Comparison of ENCODE assay signal across 8 cellular contexts in the genomic region with DNA sequence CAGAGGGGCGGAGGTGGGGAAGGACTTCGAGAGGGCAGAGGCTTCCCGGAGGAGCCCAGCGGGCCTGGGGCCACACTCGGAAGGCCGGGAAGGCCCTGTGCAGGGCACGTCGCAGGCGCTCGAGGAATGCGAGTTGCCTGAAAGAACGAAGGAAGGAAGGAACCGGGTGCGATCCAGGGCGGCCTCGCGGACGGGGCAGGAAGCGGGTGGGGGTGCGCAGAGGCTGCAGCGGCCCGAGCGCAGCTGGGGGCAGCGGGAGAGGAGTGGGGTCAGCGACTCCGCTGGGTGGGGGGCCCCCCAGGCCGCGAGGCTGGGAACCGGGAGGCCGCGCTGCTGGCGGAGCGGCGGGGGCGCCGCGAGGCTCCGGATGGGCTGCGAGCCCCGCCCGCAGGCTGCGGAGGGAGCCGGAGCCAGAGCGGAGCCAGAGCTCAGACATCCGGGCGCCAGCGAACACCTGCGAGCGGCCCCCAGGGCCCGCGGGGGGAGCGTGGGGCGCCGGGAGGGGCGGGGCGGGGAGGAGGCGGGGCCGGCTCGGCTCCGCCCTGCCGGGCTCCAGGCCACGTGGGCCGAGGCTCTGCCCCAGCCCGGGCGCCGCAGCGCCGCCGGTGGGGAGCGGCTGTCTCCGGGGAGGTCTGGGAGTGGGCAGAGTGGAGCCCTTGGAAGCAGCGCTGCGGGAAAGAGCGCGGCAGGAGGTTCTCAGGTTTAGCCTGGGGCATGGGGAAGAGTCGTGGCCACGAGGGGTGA. TPM values are rescaled to one million over a fixed set of nuclear protein-coding genes. Genes with fewer than 3 reads are reported as not detected.
DNase-seq lines count a peak whose midpoint lies in the region; ATAC-seq and TF ChIP-seq lines count a peak whose summit lies in the region.

No MANE protein-coding gene starts in this region.

- intact Hi-C loops in breast epithelium (cut with DNase I; ENCODE audit: low total_unique reads), result no loop called here

- no peaks in the 10 kb centered on the region for H3K9me3 ChIP-seq in breast epithelium

- peak overlapping the region; percentile 93 to 94 for H3K27ac ChIP-seq in breast epithelium

- H3K36me3 ChIP-seq in breast epithelium, result no peaks in the 10 kb centered on the region

- no peaks in the 10 kb centered on the region for H3K27me3 ChIP-seq in breast epithelium

- TF ChIP-seq CTCF in WI38 (IDR thresholded peaks at IDR 0.05; ENCODE audit: low read depth, low read length) (no peak), breast epithelium (IDR thresholded peaks at IDR 0.05) (no peak)

- no peaks in the 10 kb centered on the region for H3K4me1 ChIP-seq in breast epithelium

- ATAC-seq in GM18511 (IDR thresholded peaks at IDR 0.05; ENCODE audit: unreplicated experiment), result peak; percentile 64
- ATAC-seq in HG02981 (IDR thresholded peaks at IDR 0.05; ENCODE audit: unreplicated experiment), result peak; percentile 49

- H3K4me3 ChIP-seq in WI38 (ENCODE audit: low read depth, low read length) (peak overlapping the region; percentile 52), breast epithelium (peak overlapping the region; percentile 67 to 79 (median 68))

- TF ChIP-seq POLR2A in breast epithelium (IDR thresholded peaks at IDR 0.05), result no peak

- DNase-seq in 8988T (peak; percentile 81), NCI-H2107 treated with DMSO at 0.1 percent for 48 hours (lab: John Stamatoyannopoulos, UW; ENCODE audit: unreplicated experiment) (peak; percentile 94), breast epithelium (ENCODE audit: low spot score in 2 of 2) (peak; percentile 73 to 81), iris pigment epithelial cell (ENCODE audit: low read depth) (peak; percentile 88)
- DNase-seq in stimulated activated CD4-positive, alpha-beta T cell treated with anti-CD3 and anti-CD28 coated beads, Interleukin-12 subunit alpha, Interleukin-12 subunit beta, amount 100 ng/mL, for 4 hours, result peak; percentile 81

RNA-seq across cellular contexts. Expression of a gene that starts 4.6 kb away (rescaled TPM):
- 100 to 1,000 TPM in 1 of 3 donors, 10 to 100 TPM in 2; 79.9 to 133 (median 90.9) TPM for total RNA-seq in breast epithelium

RNA-seq across cellular contexts. Expression of a gene that starts 23.6 kb away (rescaled TPM):
- total RNA-seq in breast epithelium, result under 1 TPM; under 0.01 to 0.73 (median 0.33) TPM

Comparison
In these comparisons a context has a peak if more than half of its experiments do, and no peak if none do; other contexts are left out.
1. Peak in every context shown above with its lines: DNase-seq, ATAC-seq, H3K4me3 ChIP-seq and H3K27ac ChIP-seq.